Comparison of ENCODE assay signal across 1 cellular context in the genomic region with DNA sequence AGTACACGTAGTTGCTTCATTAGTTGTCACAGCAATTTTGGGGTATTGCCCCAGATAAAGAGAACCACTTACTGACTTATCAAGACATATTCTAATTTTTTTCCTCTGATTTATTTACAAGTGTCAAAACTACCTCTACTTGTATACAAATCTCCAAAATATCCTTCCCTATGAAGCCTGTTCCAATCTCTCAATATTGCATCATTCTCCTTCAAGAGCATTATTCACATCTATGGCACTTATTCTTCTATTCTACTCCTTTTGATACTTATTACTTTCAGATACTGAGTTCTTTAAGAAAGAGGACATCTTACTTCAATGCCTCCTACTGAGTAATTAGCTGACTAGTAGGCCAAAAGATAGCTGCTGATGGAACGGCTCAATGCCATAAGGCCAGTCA.
TF ChIP-seq lines count a peak whose summit lies in the region.

No MANE protein-coding gene starts in this region.

TF ChIP-seq in A549, 52 proteins besides CTCF, POLR2A, EP300 and RAD21:
- TF ChIP-seq KDM1A (IDR thresholded peaks at IDR 0.05; ENCODE audit: low read depth) (no peak), CEBPB (IDR thresholded peaks at IDR 0.05) (peak in 1 of 2 experiments; percentile 24; a peak in 1 of 4 replicates)
TF ChIP-seq in A549: peak in this region for 1.
